ENCODE assay signal across 10 cellular contexts in genomic region chr6:14108571-14109410, GRCh38. TPM values are rescaled to one million over a fixed set of nuclear protein-coding genes. Genes with fewer than 3 reads are reported as not detected.
DNase-seq lines count a peak whose midpoint lies in the region; ATAC-seq and TF ChIP-seq lines count a peak whose summit lies in the region.
"Had no signal": no experiment of that assay in that cellular context is flagged by ENCODE, and none has a peak within 500 bp of the region (broad histone marks: within the 10 kb centered on the region; RNA-seq: fewer than 3 reads in every experiment).

No MANE protein-coding gene starts in this region.

- intact Hi-C loops in left lung (cut with DNase I): no loop called here

- no peaks in the 10 kb centered on the region for H3K27me3 ChIP-seq in left lung
- H3K27me3 ChIP-seq: body of pancreas, ovary had no signal

- H3K4me3 ChIP-seq in left lung: no peak overlapping the region
- H3K4me3 ChIP-seq: body of pancreas, ovary had no signal

- ATAC-seq in GM19395 (IDR thresholded peaks at IDR 0.05; ENCODE audit: unreplicated experiment) (peak; percentile 72), HG03354 (IDR thresholded peaks at IDR 0.05; ENCODE audit: poor library complexity, severe bottlenecking, unreplicated experiment) (peak; percentile 74), left lung (peak; percentile 97)
- ATAC-seq: body of pancreas had no signal

- no peak for TF ChIP-seq CTCF in left lung (IDR thresholded peaks at IDR 0.05)

- peak; percentile 36 for DNase-seq in Daoy (ENCODE audit: low read depth)
- DNase-seq in SKM-1 treated with dmso at 0.1 percent for 144 hours (lab: John Stamatoyannopoulos, UW; ENCODE audit: unreplicated experiment): peak; percentile 92
- DNase-seq in left lung: peak; percentile 82 to 88
- DNase-seq in NCI-H82 (lab: John Stamatoyannopoulos, UW): no peak
- DNase-seq in COLO829 (ENCODE audit: low spot score): no peak
- no peak for DNase-seq in NCI-H748 treated with DMSO at 0.1 percent for 48 hours (lab: John Stamatoyannopoulos, UW)

- peak overlapping the region; percentile 57 to 60 for H3K27ac ChIP-seq in left lung
- H3K27ac ChIP-seq: ovary had no signal

- H3K36me3 ChIP-seq in left lung: no peaks in the 10 kb centered on the region
- H3K36me3 ChIP-seq: ovary had no signal

- H3K4me1 ChIP-seq in left lung: peaks cover 0 to 25% of the 10 kb centered on the region in 2 donors
- H3K4me1 ChIP-seq: body of pancreas had no signal

- H3K9me3 ChIP-seq in left lung: peaks cover 0 to 11% of the 10 kb centered on the region in 2 donors
- H3K9me3 ChIP-seq: body of pancreas had no signal

RNA-seq across cellular contexts. Expression of gene CD83, which starts 8.8 kb away (rescaled TPM):
- 16.8 and 20.1 TPM in 2 replicates for total RNA-seq in Daoy (2014; rRNA removed; shearing (Covaris generic))
- total RNA-seq in left lung: 10 to 100 TPM; 14.2 to 22.1 TPM

Comparison
In these comparisons a context has a peak if more than half of its experiments do, and no peak if none do; other contexts are left out.
1. DNase-seq: peak in Daoy (single experiment), SKM-1 treated with dmso at 0.1 percent for 144 hours (single experiment) and left lung (2 of 2); none in NCI-H82 (single experiment), COLO829 (single experiment) and NCI-H748 treated with DMSO at 0.1 percent for 48 hours (single experiment).
2. Peak in every context shown above with its lines, with median percentiles within 50 percentile points of each other: ATAC-seq.